ENCODE assay signal across 25 cellular contexts in the genomic region with DNA sequence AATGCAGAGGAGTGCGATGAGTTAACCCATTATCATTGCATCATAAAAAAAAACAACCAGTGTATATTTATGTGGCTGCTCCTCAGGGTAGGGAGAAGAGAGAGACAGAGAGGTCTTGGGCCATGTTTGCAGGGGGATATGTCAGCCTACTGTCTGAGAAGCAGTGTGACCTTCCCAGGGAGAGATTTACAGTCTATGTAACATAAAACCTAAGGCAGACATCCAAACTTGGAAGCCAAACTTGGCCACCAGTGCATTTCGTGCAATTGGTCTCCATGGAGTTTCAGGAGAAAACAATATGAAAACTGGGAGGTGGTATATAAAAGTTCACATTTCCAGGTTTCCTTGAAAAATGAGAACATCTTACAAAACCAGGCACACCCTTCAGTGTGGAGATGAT.
DNase-seq lines count a peak whose midpoint lies in the region; TF ChIP-seq lines count a peak whose summit lies in the region.
"Had no signal": no experiment of that assay in that cellular context is flagged by ENCODE, and none has a peak within 500 bp of the region (broad histone marks: within the 10 kb centered on the region; RNA-seq: fewer than 3 reads in every experiment).

No MANE protein-coding gene starts in this region.

- H3K9me3 ChIP-seq in left ventricle myocardium inferior (replicated peaks): no peaks in the 10 kb centered on the region
- H3K9me3 ChIP-seq in ovary: no peaks in the 10 kb centered on the region
- H3K9me3 ChIP-seq: BE2C, SJSA1 had no signal

- H3K36me3 Mint-ChIP-seq in nephron (ENCODE audit: low read depth) (no peaks in the 10 kb centered on the region), osteocyte (ENCODE audit: unreplicated experiment) (no peaks in the 10 kb centered on the region)
- H3K36me3 Mint-ChIP-seq: CD14-positive monocyte; CD8-positive, alpha-beta memory T cell had no signal

- peaks cover 6% of the 10 kb centered on the region for H3K27me3 Mint-ChIP-seq in nephron (ENCODE audit: low read depth)
- H3K27me3 Mint-ChIP-seq in osteocyte (ENCODE audit: unreplicated experiment): peaks cover 3% of the 10 kb centered on the region

- H3K36me3 ChIP-seq in left ventricle myocardium inferior (no peaks in the 10 kb centered on the region), ovary (no peaks in the 10 kb centered on the region)
- H3K36me3 ChIP-seq: BE2C, SJSA1 had no signal

- no peaks in the 10 kb centered on the region for H3K4me1 ChIP-seq in left ventricle myocardium inferior
- no peaks in the 10 kb centered on the region for H3K4me1 ChIP-seq in ovary (ENCODE audit: insufficient read depth)
- H3K4me1 ChIP-seq: BE2C, SJSA1 had no signal

- TF ChIP-seq CTCF in nephron (IDR thresholded peaks at IDR 0.05; ENCODE audit: unreplicated experiment in 3 of 3): no peak
- no peak for TF ChIP-seq CTCF in left ventricle myocardium inferior (IDR thresholded peaks at IDR 0.05; ENCODE audit: borderline replicate concordance)
- no peak for TF ChIP-seq CTCF in osteocyte (IDR thresholded peaks at IDR 0.05)
- no peak for TF ChIP-seq CTCF in ovary (IDR thresholded peaks at IDR 0.05)

- no peak for TF ChIP-seq POLR2A in ovary (IDR thresholded peaks at IDR 0.05)

- WGBS in ovary, 3 donors: 27 to 42% (median 27%) methylated on average over 2 of the region's 2 CpGs

- peak; percentile 61 for DNase-seq in EH (ENCODE audit: low read depth)
- DNase-seq in NCI-H446 treated with DMSO at 0.1 percent for 48 hours (lab: John Stamatoyannopoulos, UW): peak; percentile 12
- DNase-seq in fibroblast of gingiva (ENCODE audit: low read depth): peak; percentile 35
- DNase-seq in left ventricle myocardium inferior: no peak
- no peak for DNase-seq in osteocyte (ENCODE audit: extremely low spot score, unreplicated experiment)
- no peak for DNase-seq in ovary
- DNase-seq in midbrain (lab: John Stamatoyannopoulos, UW): no peak
- DNase-seq: BE2C; Calu3; CD8-positive, alpha-beta memory T cell; DMS79 treated with DMSO at 0.1 percent for 48 hours; Kasumi-1; MV-4-11; NCI-H1105 treated with DMSO at 0.1 percent for 48 hours; NCI-H146; NCI-H1930; NCI-H2107; NCI-H526 treated with DMSO at 0.1 percent for 48 hours; Right ventricle myocardium superior; RPMI8226 had no signal

- no peak for TF ChIP-seq EP300 in ovary (IDR thresholded peaks at IDR 0.05)

- H3K4me3 Mint-ChIP-seq in nephron: peak overlapping the region in 1 of 3 experiments; percentile 1
- no peak overlapping the region for H3K4me3 Mint-ChIP-seq in osteocyte (ENCODE audit: unreplicated experiment)
- H3K4me3 Mint-ChIP-seq: CD14-positive monocyte; CD8-positive, alpha-beta memory T cell had no signal

- H3K9me3 Mint-ChIP-seq in nephron: no peaks in the 10 kb centered on the region
- H3K9me3 Mint-ChIP-seq in osteocyte (ENCODE audit: unreplicated experiment): no peaks in the 10 kb centered on the region

- H3K27ac Mint-ChIP-seq in nephron (peak overlapping the region; percentile 35 to 86 (median 80)), osteocyte (ENCODE audit: unreplicated experiment) (no peak overlapping the region)
- H3K27ac Mint-ChIP-seq: CD14-positive monocyte; CD8-positive, alpha-beta memory T cell had no signal

- H3K4me3 ChIP-seq in left ventricle myocardium inferior (no peak overlapping the region), ovary (no peak overlapping the region)
- H3K4me3 ChIP-seq: K562, SJSA1 had no signal

- H3K4me1 Mint-ChIP-seq in nephron (peaks cover 61% of the 10 kb centered on the region), osteocyte (ENCODE audit: unreplicated experiment) (peaks cover 13% of the 10 kb centered on the region)
- H3K4me1 Mint-ChIP-seq: CD14-positive monocyte; CD8-positive, alpha-beta memory T cell had no signal

- H3K27ac ChIP-seq in left ventricle myocardium inferior (replicated peaks): no peak overlapping the region
- no peak overlapping the region for H3K27ac ChIP-seq in ovary
- H3K27ac ChIP-seq: 22Rv1, SJSA1 had no signal

- H3K27me3 ChIP-seq in left ventricle myocardium inferior (ENCODE audit: low read depth) (peaks cover 46% of the 10 kb centered on the region), ovary (no peaks in the 10 kb centered on the region)
- H3K27me3 ChIP-seq: BE2C, SJSA1 had no signal

- intact Hi-C loops in left ventricle myocardium inferior (cut with micrococcal nuclease) (no loop called here), ovary (cut with DNase I) (no loop called here)

Comparison
In these comparisons a context has a peak if more than half of its experiments do, and no peak if none do; other contexts are left out.
1. DNase-seq: peak in EH (single experiment), NCI-H446 treated with DMSO at 0.1 percent for 48 hours (single experiment) and fibroblast of gingiva (single experiment); none in left ventricle myocardium inferior (single experiment), osteocyte (single experiment), ovary (0 of 5) and midbrain (single experiment).